In genomic region chr1:154943649-154944421, GRCh38 we compare ENCODE assay signal across 8 cellular contexts. TPM values are rescaled to one million over a fixed set of nuclear protein-coding genes. Genes with fewer than 3 reads are reported as not detected.
A peak's percentile ranks its signal among the peaks of the same experiment; 100 is the strongest.
DNase-seq lines count a peak whose midpoint lies in the region; ATAC-seq, FAIRE-seq and TF ChIP-seq lines count a peak whose summit lies in the region.

No MANE protein-coding gene starts in this region.

- in situ Hi-C loops in Panc1 (cut with HindIII; ENCODE audit: low pct_unique_long_range_greater_than_20kb, low sequenced_read_pairs): no loop called here

- no peak overlapping the region for H3K4me3 ChIP-seq in CD8-positive, alpha-beta memory T cell (ENCODE audit: low read length)
- H3K4me3 ChIP-seq in HEK293 (ENCODE audit: low read depth, low read length): no peak overlapping the region
- H3K4me3 ChIP-seq in Panc1 (ENCODE audit: low read depth in 2 of 2, low read length in 2 of 2): no peak overlapping the region
- H3K4me3 ChIP-seq in astrocyte (ENCODE audit: insufficient read depth, low read depth, low read length): no peak overlapping the region
- no peak overlapping the region for H3K4me3 ChIP-seq in kidney (ENCODE audit: low read length in 2 of 2)

- H3K4me2 ChIP-seq in astrocyte (ENCODE audit: low read length): no peak overlapping the region

- H3K27ac ChIP-seq in CD8-positive, alpha-beta memory T cell (ENCODE audit: low read depth, low read length): peak overlapping the region; percentile 17
- H3K27ac ChIP-seq in HEK293 (ENCODE audit: extremely low read depth, low read depth, low read length) (no peak overlapping the region), Panc1 (ENCODE audit: low read length) (no peak overlapping the region), astrocyte (ENCODE audit: low read depth, low read length) (no peak overlapping the region), kidney (ENCODE audit: low read depth in 2 of 2, low read length in 2 of 2) (peak overlapping the region in 1 of 2 donors; percentile 45)

- H3K4me1 Mint-ChIP-seq in CD8-positive, alpha-beta memory T cell: peaks cover 47 to 69% (median 57%) of the 10 kb centered on the region in 3 donors
- peaks cover 23% of the 10 kb centered on the region for H3K4me1 Mint-ChIP-seq in astrocyte (ENCODE audit: low read depth, unreplicated experiment)
- H3K4me1 Mint-ChIP-seq in stimulated activated naive CD8-positive, alpha-beta T cell treated with anti-CD3 and anti-CD28 coated beads, Interleukin-15, Interleukin-2, amounts not matched to agents 100 ng/mL and 50 ng/mL, for 24 hours (ENCODE audit: low read depth): peaks cover 53% of the 10 kb centered on the region

- BruUV-seq in Panc1 (replicated peaks; lab: Mats Ljungman, UMichigan): no TSS peak

- H3K9me3 ChIP-seq in CD8-positive, alpha-beta memory T cell (ENCODE audit: low read length): no peaks in the 10 kb centered on the region
- H3K9me3 ChIP-seq in HEK293 (ENCODE audit: control insufficient read depth, insufficient read depth, low read depth, low read length): no peaks in the 10 kb centered on the region
- no peaks in the 10 kb centered on the region for H3K9me3 ChIP-seq in Panc1 (ENCODE audit: control insufficient read depth, insufficient read depth, low read depth, low read length)
- no peaks in the 10 kb centered on the region for H3K9me3 ChIP-seq in astrocyte (ENCODE audit: insufficient read depth, low read depth, low read length)
- H3K9me3 ChIP-seq in kidney (ENCODE audit: control insufficient read depth in 1 of 2, low read length in 2 of 2): no peaks in the 10 kb centered on the region

- H3K4me3 Mint-ChIP-seq in CD8-positive, alpha-beta memory T cell: peak overlapping the region; percentile 11 to 78 (median 55)
- no peak overlapping the region for H3K4me3 Mint-ChIP-seq in astrocyte (ENCODE audit: unreplicated experiment)
- no peak overlapping the region for H3K4me3 Mint-ChIP-seq in stimulated activated naive CD8-positive, alpha-beta T cell treated with anti-CD3 and anti-CD28 coated beads, Interleukin-15, Interleukin-2, amounts not matched to agents 100 ng/mL and 50 ng/mL, for 24 hours

- H2AFZ ChIP-seq in astrocyte (ENCODE audit: low read depth, low read length): no peak overlapping the region

- H3K36me3 Mint-ChIP-seq in CD8-positive, alpha-beta memory T cell: peaks cover 8 to 55% (median 8%) of the 10 kb centered on the region in 3 donors
- peaks cover 10% of the 10 kb centered on the region for H3K36me3 Mint-ChIP-seq in astrocyte (ENCODE audit: low read depth, unreplicated experiment)
- peaks cover 5% of the 10 kb centered on the region for H3K36me3 Mint-ChIP-seq in stimulated activated naive CD8-positive, alpha-beta T cell treated with anti-CD3 and anti-CD28 coated beads, Interleukin-15, Interleukin-2, amounts not matched to agents 100 ng/mL and 50 ng/mL, for 24 hours (ENCODE audit: low read depth)

- no peaks in the 10 kb centered on the region for H3K27me3 ChIP-seq in CD8-positive, alpha-beta memory T cell (ENCODE audit: insufficient read depth, low read length, poor library complexity, severe bottlenecking)
- H3K27me3 ChIP-seq in Panc1 (ENCODE audit: control insufficient read depth, insufficient read depth, low read length): no peaks in the 10 kb centered on the region
- H3K27me3 ChIP-seq in astrocyte (ENCODE audit: insufficient read depth, low read length): no peaks in the 10 kb centered on the region

- no peak for DNase-seq in CD8-positive, alpha-beta memory T cell
- DNase-seq in Panc1 (ENCODE audit: low read depth, low spot score): no peak
- DNase-seq in astrocyte (ENCODE audit: low read depth): no peak
- DNase-seq in kidney: no peak

- intact Hi-C loops in Panc1 (cut with micrococcal nuclease; ENCODE audit: unreplicated experiment): no loop called here
- intact Hi-C loops in kidney (cut with DNase I): no loop called here

- peak overlapping the region; percentile 66 to 98 (median 90) for H3K27ac Mint-ChIP-seq in CD8-positive, alpha-beta memory T cell
- peak overlapping the region; percentile 47 for H3K27ac Mint-ChIP-seq in astrocyte (ENCODE audit: unreplicated experiment)
- peak overlapping the region; percentile 59 for H3K27ac Mint-ChIP-seq in stimulated activated naive CD8-positive, alpha-beta T cell treated with anti-CD3 and anti-CD28 coated beads, Interleukin-15, Interleukin-2, amounts not matched to agents 100 ng/mL and 50 ng/mL, for 24 hours

- peaks cover 54% of the 10 kb centered on the region for H3K4me1 ChIP-seq in CD8-positive, alpha-beta memory T cell (ENCODE audit: insufficient read depth, low read length)
- H3K4me1 ChIP-seq in HEK293 (ENCODE audit: control insufficient read depth, insufficient read depth, low read length) (no peaks in the 10 kb centered on the region), Panc1 (ENCODE audit: control insufficient read depth, insufficient read depth, low read length) (peaks cover 6% of the 10 kb centered on the region; the same call in 1 of the 2 replicates), astrocyte (ENCODE audit: insufficient read depth, low read length) (no peaks in the 10 kb centered on the region), kidney (ENCODE audit: control insufficient read depth in 1 of 2, insufficient read depth in 1 of 2, low read depth in 1 of 2, low read length in 2 of 2) (peaks cover 11 to 24% of the 10 kb centered on the region in 2 donors)

- peak; percentile 82 for TF ChIP-seq CTCF in HEK293 (tag by site-specific recombination; IDR thresholded peaks at IDR 0.05)
- peak; percentile 94 for TF ChIP-seq CTCF in Panc1 (IDR thresholded peaks at IDR 0.05)
- peak; percentile 65 for TF ChIP-seq CTCF in astrocyte (IDR thresholded peaks at IDR 0.05; ENCODE audit: insufficient read depth, low read depth, low read length)
- TF ChIP-seq CTCF in kidney (IDR thresholded peaks at IDR 0.05; ENCODE audit: borderline replicate concordance, extremely low read depth, insufficient read depth): peak; percentile 53

- ATAC-seq in Panc1 (peak; percentile 80), GM21381 (IDR thresholded peaks at IDR 0.05; ENCODE audit: unreplicated experiment) (no peak), GM21515 (IDR thresholded peaks at IDR 0.05; ENCODE audit: unreplicated experiment) (no peak)

- POLR2A ChIA-PET in CD8-positive, alpha-beta memory T cell (lab: Charles Lee): interaction anchor here (0.6 kb wide), 1 partner anchor 9 kb away, joined by 3 read pairs; no protein-coding TSS in a partner anchor
- POLR2A ChIA-PET in HEK293 (lab: Yijun Ruan, JAX) (no interaction called here), Panc1 (lab: Charles Lee) (interaction anchor here (0.6 kb wide), 1 partner anchor 67 kb away, joined by 3 read pairs; no protein-coding TSS in a partner anchor)

- peak overlapping the region; percentile 18 for H3K9ac ChIP-seq in astrocyte (ENCODE audit: low read length)
- H3K9ac ChIP-seq in kidney (ENCODE audit: low read length in 2 of 2): peak overlapping the region in 1 of 2 donors; percentile 6

- peaks cover 8% of the 10 kb centered on the region for H4K20me1 ChIP-seq in astrocyte (ENCODE audit: insufficient read depth, low read length)

- peaks cover 0 to 3% of the 10 kb centered on the region in 2 donors for H3K27me3 Mint-ChIP-seq in CD8-positive, alpha-beta memory T cell
- no peaks in the 10 kb centered on the region for H3K27me3 Mint-ChIP-seq in astrocyte (ENCODE audit: low read depth, unreplicated experiment)
- H3K27me3 Mint-ChIP-seq in stimulated activated naive CD8-positive, alpha-beta T cell treated with anti-CD3 and anti-CD28 coated beads, Interleukin-15, Interleukin-2, amounts not matched to agents 100 ng/mL and 50 ng/mL, for 24 hours: no peaks in the 10 kb centered on the region

- FAIRE-seq in astrocyte (lab: Jason Lieb, UNC) (no peak), kidney (lab: Jason Lieb, UNC) (no peak)

- peaks cover 42% of the 10 kb centered on the region for H3K36me3 ChIP-seq in CD8-positive, alpha-beta memory T cell (ENCODE audit: insufficient read depth, low read length)
- H3K36me3 ChIP-seq in HEK293 (ENCODE audit: control insufficient read depth in 2 of 2, insufficient read depth in 1 of 2, low read length in 2 of 2) (peaks cover 0 to 20% of the 10 kb centered on the region in 2 experiments; a peak in 1 of 3 replicates), Panc1 (ENCODE audit: control insufficient read depth, insufficient read depth, low read length) (no peaks in the 10 kb centered on the region), astrocyte (ENCODE audit: insufficient read depth, low read length) (no peaks in the 10 kb centered on the region), kidney (ENCODE audit: control insufficient read depth in 1 of 2, insufficient read depth in 2 of 2, low read length in 2 of 2) (peaks cover 5 to 14% of the 10 kb centered on the region in 2 donors)

- H3K79me2 ChIP-seq in astrocyte (ENCODE audit: insufficient read depth, low read length): no peaks in the 10 kb centered on the region

- H3K9me3 Mint-ChIP-seq in CD8-positive, alpha-beta memory T cell: no peaks in the 10 kb centered on the region
- no peaks in the 10 kb centered on the region for H3K9me3 Mint-ChIP-seq in astrocyte (ENCODE audit: unreplicated experiment)
- H3K9me3 Mint-ChIP-seq in stimulated activated naive CD8-positive, alpha-beta T cell treated with anti-CD3 and anti-CD28 coated beads, Interleukin-15, Interleukin-2, amounts not matched to agents 100 ng/mL and 50 ng/mL, for 24 hours: no peaks in the 10 kb centered on the region

- CTCF ChIA-PET in CD8-positive, alpha-beta memory T cell (lab: Charles Lee): interaction anchor here (0.7 to 2.6 kb wide), 9 partner anchors 17 to 274 kb away, joined by 3 to 7 read pairs (median 4); partner anchors contain the start of gene PYGO2
- CTCF ChIA-PET in HEK293 (lab: Yijun Ruan, JAX): interaction anchor here (0.5 to 1.6 kb wide), 18 partner anchors 23 to 1821 kb away, joined by 3 to 7 read pairs (median 3); no protein-coding TSS in a partner anchor
- CTCF ChIA-PET in Panc1 (lab: Charles Lee): interaction anchor here (0.6 to 1.7 kb wide), 5 partner anchors 21 to 384 kb away, joined by 3 to 9 read pairs (median 3); no protein-coding TSS in a partner anchor

RNA-seq across cellular contexts. Expression of gene PMVK, which starts 7.3 kb away (rescaled TPM):
- total RNA-seq in CD8-positive, alpha-beta memory T cell: 10 to 100 TPM; 44.7 to 45.2 TPM
- polyA plus RNA-seq in CD8-positive, alpha-beta memory T cell: 55.5 TPM
- total RNA-seq in Panc1 (2021; ENCODE audit: unreplicated experiment) (42.2 TPM), astrocyte (15.5 and 15.6 TPM in 2 replicates), kidney (42.0 TPM)
- 60.5 TPM for polyA plus RNA-seq in Panc1 (2012; ENCODE audit: insufficient read length)
- polyA plus RNA-seq in kidney (ENCODE audit: insufficient read depth, low read depth, low replicate concordance): 132 TPM

RNA-seq across cellular contexts. Expression of gene PBXIP1, which starts 12.1 kb away (rescaled TPM):
- 10 to 100 TPM; 35.9 to 36.1 TPM for total RNA-seq in CD8-positive, alpha-beta memory T cell
- polyA plus RNA-seq in CD8-positive, alpha-beta memory T cell: 295 TPM
- total RNA-seq in Panc1 (2021; ENCODE audit: unreplicated experiment) (40.7 TPM), astrocyte (89.2 and 96.4 TPM in 2 replicates), kidney (83.9 TPM)
- polyA plus RNA-seq in Panc1 (2012; ENCODE audit: insufficient read length): 64.9 TPM
- 115 TPM for polyA plus RNA-seq in kidney (ENCODE audit: insufficient read depth, low read depth, low replicate concordance)

RNA-seq across cellular contexts. Expression of gene PYGO2, which starts 17.7 kb away (rescaled TPM):
- total RNA-seq in CD8-positive, alpha-beta memory T cell: 10 to 100 TPM; 34.2 to 35.3 TPM
- polyA plus RNA-seq in CD8-positive, alpha-beta memory T cell: 42.6 TPM
- 41.1 TPM for total RNA-seq in Panc1 (2021; ENCODE audit: unreplicated experiment)
- polyA plus RNA-seq in Panc1 (2012; ENCODE audit: insufficient read length): 27.3 TPM
- 20.0 and 21.8 TPM in 2 replicates for total RNA-seq in astrocyte
- total RNA-seq in kidney: 32.8 TPM
- 26.9 TPM for polyA plus RNA-seq in kidney (ENCODE audit: insufficient read depth, low read depth, low replicate concordance)

RNA-seq across cellular contexts. Expression of gene SHC1, which starts 26.7 kb away (rescaled TPM):
- total RNA-seq in CD8-positive, alpha-beta memory T cell: 10 to 100 TPM; 37.4 to 40.8 TPM
- polyA plus RNA-seq in CD8-positive, alpha-beta memory T cell: 32.7 TPM
- total RNA-seq in Panc1 (2021; ENCODE audit: unreplicated experiment): 373 TPM
- 479 TPM for polyA plus RNA-seq in Panc1 (2012; ENCODE audit: insufficient read length)
- 391 and 397 TPM in 2 replicates for total RNA-seq in astrocyte
- 153 TPM for total RNA-seq in kidney
- polyA plus RNA-seq in kidney (ENCODE audit: insufficient read depth, low read depth, low replicate concordance): 43.8 TPM

RNA-seq across cellular contexts. Expression of gene CKS1B, which starts 30.6 kb away (rescaled TPM):
- 100 to 1,000 TPM; 125 to 126 TPM for total RNA-seq in CD8-positive, alpha-beta memory T cell
- polyA plus RNA-seq in CD8-positive, alpha-beta memory T cell: 46.8 TPM
- total RNA-seq in Panc1 (2021; ENCODE audit: unreplicated experiment) (212 TPM), astrocyte (36.5 and 37.9 TPM in 2 replicates), kidney (23.1 TPM)
- 156 TPM for polyA plus RNA-seq in Panc1 (2012; ENCODE audit: insufficient read length)
- 43.1 TPM for polyA plus RNA-seq in kidney (ENCODE audit: insufficient read depth, low read depth, low replicate concordance)

Comparison
In these comparisons a context has a peak if more than half of its experiments do, and no peak if none do; other contexts are left out.
1. H3K4me3 Mint-ChIP-seq: peak in CD8-positive, alpha-beta memory T cell (7 of 7); none in astrocyte (single experiment) and stimulated activated naive CD8-positive, alpha-beta T cell treated with anti-CD3 and anti-CD28 coated beads, Interleukin-15, Interleukin-2, amounts not matched to agents 100 ng/mL and 50 ng/mL, for 24 hours (single experiment).
2. Peak in every context shown above with its lines, with median percentiles within 50 percentile points of each other: H3K27ac Mint-ChIP-seq and CTCF ChIP-seq.